9 cellular contexts compared by ENCODE assay signal in the genomic region with DNA sequence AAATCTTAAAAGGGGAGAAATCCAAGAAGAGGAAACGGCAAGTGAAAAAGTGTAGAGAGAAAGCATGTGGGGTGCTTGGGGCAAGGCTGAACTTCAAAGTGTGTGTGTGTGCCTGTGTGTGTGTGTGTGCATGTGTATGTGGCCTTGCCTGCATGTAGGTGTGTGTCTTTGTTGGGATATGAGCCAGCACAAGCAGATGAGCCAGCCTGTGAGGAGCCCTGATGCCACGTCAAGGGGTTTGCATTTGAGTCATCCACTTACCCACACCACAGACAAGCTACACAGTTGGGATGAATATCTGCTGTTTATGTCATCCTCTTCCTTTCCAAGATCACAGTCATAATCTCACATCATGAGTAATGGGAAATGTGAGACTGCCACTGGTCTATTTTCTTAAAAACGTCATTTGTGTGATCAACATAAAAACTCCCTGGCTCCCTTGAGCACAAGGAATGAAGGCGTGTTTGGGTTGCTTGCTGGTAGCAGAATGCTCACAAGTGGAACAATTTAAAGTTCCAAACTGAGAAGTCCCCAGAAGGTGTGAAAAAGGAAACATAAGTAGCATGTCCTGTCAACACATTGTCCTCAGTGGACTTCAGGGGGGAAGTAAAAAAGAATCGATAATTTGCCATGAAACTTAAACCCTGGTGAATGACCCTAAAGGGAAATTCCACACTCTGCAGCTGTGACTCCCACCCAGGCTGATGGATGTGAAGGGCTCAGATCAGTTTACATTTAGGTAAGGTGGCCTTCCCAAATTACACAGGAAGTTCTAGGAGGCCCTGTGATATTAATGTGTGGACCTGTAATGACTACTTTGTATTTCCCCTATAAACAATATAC. TPM values are rescaled to one million over a fixed set of nuclear protein-coding genes. Genes with fewer than 3 reads are reported as not detected.
DNase-seq lines count a peak whose midpoint lies in the region; ATAC-seq and TF ChIP-seq lines count a peak whose summit lies in the region.
"Had no signal": no experiment of that assay in that cellular context is flagged by ENCODE, and none has a peak within 500 bp of the region (broad histone marks: within the 10 kb centered on the region; RNA-seq: fewer than 3 reads in every experiment).

No MANE protein-coding gene starts in this region.

- H3K27ac Mint-ChIP-seq in activated CD4-positive, alpha-beta T cell treated with anti-CD3 and anti-CD28 coated beads, Interleukin-2, amount 10 ng/mL, durations not matched to agents 24 days and 14 days = peak overlapping the region; percentile 96
- H3K27ac Mint-ChIP-seq: CD4-positive, alpha-beta memory T cell had no signal

- no peaks in the 10 kb centered on the region for H3K9me3 ChIP-seq in fibroblast of lung (ENCODE audit: control insufficient read depth, insufficient read depth, low read depth, low read length)

- no peaks in the 10 kb centered on the region for H4K20me1 ChIP-seq in fibroblast of lung (ENCODE audit: control insufficient read depth, extremely low read depth, insufficient read depth, low read length)

- H3K36me3 ChIP-seq in fibroblast of lung (ENCODE audit: control insufficient read depth, insufficient read depth, low read length) = no peaks in the 10 kb centered on the region

- H2AFZ ChIP-seq in fibroblast of lung (ENCODE audit: low read length) = no peak overlapping the region

- peaks cover 39% of the 10 kb centered on the region for H3K4me1 Mint-ChIP-seq in activated CD4-positive, alpha-beta T cell treated with anti-CD3 and anti-CD28 coated beads, Interleukin-2, amount 10 ng/mL, durations not matched to agents 24 days and 14 days

- no peak for TF ChIP-seq CTCF in fibroblast of lung (conservative IDR thresholded peaks at IDR 0.05 in 1 of 2, IDR thresholded peaks at IDR 0.05 in 1 of 2; ENCODE audit: low read depth in 1 of 2, low read length in 2 of 2)

- H3K36me3 Mint-ChIP-seq in activated CD4-positive, alpha-beta T cell treated with anti-CD3 and anti-CD28 coated beads, Interleukin-2, amount 10 ng/mL, durations not matched to agents 24 days and 14 days (ENCODE audit: low read depth) = peaks cover 5% of the 10 kb centered on the region
- H3K36me3 Mint-ChIP-seq: CD4-positive, alpha-beta memory T cell had no signal

- ATAC-seq in HG03280 (IDR thresholded peaks at IDR 0.05; ENCODE audit: unreplicated experiment) = peak; percentile 77

- no peaks in the 10 kb centered on the region for H3K79me2 ChIP-seq in fibroblast of lung (ENCODE audit: control insufficient read depth, insufficient read depth, low read length)

- H3K27ac ChIP-seq in fibroblast of lung (ENCODE audit: insufficient read depth, low read length) (peak overlapping the region; percentile 87), substantia nigra (ENCODE audit: low read depth, low read length, poor library complexity, severe bottlenecking) (no peak overlapping the region)

- peaks cover 15% of the 10 kb centered on the region for H3K4me1 ChIP-seq in fibroblast of lung (ENCODE audit: control insufficient read depth, extremely low read depth, insufficient read depth, low read length)

- intact Hi-C loops in activated CD4-positive, alpha-beta T cell treated with anti-CD3 and anti-CD28 coated beads, Interleukin-2, amount 10 ng/mL, durations not matched to agents 24 days and 14 days (cut with micrococcal nuclease) = loop anchor here (1.0 to 2.0 kb wide), 5 partner anchors 14 to 327 kb away; a partner anchor contains a TSS

- H3K27me3 Mint-ChIP-seq in activated CD4-positive, alpha-beta T cell treated with anti-CD3 and anti-CD28 coated beads, Interleukin-2, amount 10 ng/mL, durations not matched to agents 24 days and 14 days = no peaks in the 10 kb centered on the region

- H3K4me3 ChIP-seq in fibroblast of lung (replicated peaks in 1 of 4; ENCODE audit: control extremely low read depth in 1 of 4, insufficient read depth in 1 of 4, low read depth in 3 of 4, low read length in 4 of 4) = no peak overlapping the region

- DNase-seq in activated T-cell treated with anti-CD3 and anti-CD28 coated beads for 24 hours (ENCODE audit: low read depth) (peak; percentile 80), fibroblast of lung (ENCODE audit: low read depth in 2 of 2) (peak; percentile 99 to 100), substantia nigra (lab: John Stamatoyannopoulos, UW) (no peak), medulla oblongata (ENCODE audit: extremely low spot score) (no peak)
- no peak for DNase-seq in activated T-cell treated with anti-CD3 and anti-CD28 coated beads, Interleukin-2, amount 50 U/mL, for 1 hour
- peak; percentile 91 for DNase-seq in activated CD4-positive, alpha-beta T cell treated with anti-CD3 and anti-CD28 coated beads, Interleukin-2, amount 10 ng/mL, durations not matched to agents 24 days and 14 days
- peak; percentile 74 for DNase-seq in stimulated activated CD4-positive, alpha-beta T cell treated with anti-CD3 and anti-CD28 coated beads, Interleukin-12 subunit alpha, Interleukin-12 subunit beta, amount 100 ng/mL, for 4 hours

- peak overlapping the region; percentile 17 for H3K4me2 ChIP-seq in fibroblast of lung (ENCODE audit: extremely low read depth, insufficient read depth, low read length)

- no peaks in the 10 kb centered on the region for H3K27me3 ChIP-seq in fibroblast of lung (ENCODE audit: control insufficient read depth, insufficient read depth, low read length)

- peaks cover 7% of the 10 kb centered on the region for H3K9me3 Mint-ChIP-seq in activated CD4-positive, alpha-beta T cell treated with anti-CD3 and anti-CD28 coated beads, Interleukin-2, amount 10 ng/mL, durations not matched to agents 24 days and 14 days
- H3K9me3 Mint-ChIP-seq: CD4-positive, alpha-beta memory T cell had no signal

- peak overlapping the region; percentile 23 for H3K9ac ChIP-seq in fibroblast of lung (ENCODE audit: insufficient read depth, low read length)

- H3K4me3 Mint-ChIP-seq in activated CD4-positive, alpha-beta T cell treated with anti-CD3 and anti-CD28 coated beads, Interleukin-2, amount 10 ng/mL, durations not matched to agents 24 days and 14 days = peak overlapping the region; percentile 41
- H3K4me3 Mint-ChIP-seq: CD4-positive, alpha-beta memory T cell had no signal

RNA-seq across cellular contexts. Expression of a gene that starts 14.7 kb away (rescaled TPM):
- 1.0 and 1.3 TPM in 2 replicates for total RNA-seq in activated CD4-positive, alpha-beta T cell treated with anti-CD3 and anti-CD28 coated beads, Interleukin-2, amount 10 ng/mL, durations not matched to agents 24 days and 14 days
- total RNA-seq in fibroblast of lung = under 0.01 and 0.17 TPM in 2 replicates
- polyA plus RNA-seq in fibroblast of lung = 0.10 TPM in 1 of 2 replicates, not detected in the other
- polyA plus RNA-seq in fibroblast of lung (2012) = 0.02 and 0.03 TPM in 2 replicates
- not detected in 2 replicates for polyA minus RNA-seq in fibroblast of lung (ENCODE audit: low replicate concordance)
- total RNA-seq: CD4-positive, alpha-beta memory T cell had no signal

RNA-seq across cellular contexts. Expression of a gene that starts 14.8 kb away (rescaled TPM):
- 0.23 TPM in 1 of 2 replicates, not detected in the other for total RNA-seq in activated CD4-positive, alpha-beta T cell treated with anti-CD3 and anti-CD28 coated beads, Interleukin-2, amount 10 ng/mL, durations not matched to agents 24 days and 14 days
- 0.51 and 0.66 TPM in 2 replicates for total RNA-seq in fibroblast of lung
- 0.06 and 0.38 TPM in 2 replicates for polyA plus RNA-seq in fibroblast of lung
- polyA plus RNA-seq in fibroblast of lung (2012) = 0.06 and 0.10 TPM in 2 replicates
- polyA minus RNA-seq in fibroblast of lung (ENCODE audit: low replicate concordance) = 1.2 TPM in 1 of 2 replicates, not detected in the other
- total RNA-seq: CD4-positive, alpha-beta memory T cell had no signal
- polyA plus RNA-seq: CD4-positive, alpha-beta memory T cell had no signal

RNA-seq across cellular contexts. Expression of a gene that starts 32.5 kb away (rescaled TPM):
- 43.4 and 43.8 TPM in 2 replicates for total RNA-seq in activated CD4-positive, alpha-beta T cell treated with anti-CD3 and anti-CD28 coated beads, Interleukin-2, amount 10 ng/mL, durations not matched to agents 24 days and 14 days
- 23.6 and 37.7 TPM in 2 replicates for total RNA-seq in fibroblast of lung
- polyA plus RNA-seq in fibroblast of lung = 9.9 and 11.5 TPM in 2 replicates
- 13.2 and 15.2 TPM in 2 replicates for polyA plus RNA-seq in fibroblast of lung (2012)
- 71.0 and 99.7 TPM in 2 replicates for polyA minus RNA-seq in fibroblast of lung (ENCODE audit: low replicate concordance)

Comparison
In these comparisons a context has a peak if more than half of its experiments do, and no peak if none do; other contexts are left out.
1. DNase-seq: peak in activated T-cell treated with anti-CD3 and anti-CD28 coated beads for 24 hours (single experiment), activated CD4-positive, alpha-beta T cell treated with anti-CD3 and anti-CD28 coated beads, Interleukin-2, amount 10 ng/mL, durations not matched to agents 24 days and 14 days (single experiment), fibroblast of lung (2 of 2) and stimulated activated CD4-positive, alpha-beta T cell treated with anti-CD3 and anti-CD28 coated beads, Interleukin-12 subunit alpha, Interleukin-12 subunit beta, amount 100 ng/mL, for 4 hours (single experiment); none in activated T-cell treated with anti-CD3 and anti-CD28 coated beads, Interleukin-2, amount 50 U/mL, for 1 hour (single experiment), substantia nigra (0 of 49) and medulla oblongata (single experiment).